19 cellular contexts compared by ENCODE assay signal in the genomic region with DNA sequence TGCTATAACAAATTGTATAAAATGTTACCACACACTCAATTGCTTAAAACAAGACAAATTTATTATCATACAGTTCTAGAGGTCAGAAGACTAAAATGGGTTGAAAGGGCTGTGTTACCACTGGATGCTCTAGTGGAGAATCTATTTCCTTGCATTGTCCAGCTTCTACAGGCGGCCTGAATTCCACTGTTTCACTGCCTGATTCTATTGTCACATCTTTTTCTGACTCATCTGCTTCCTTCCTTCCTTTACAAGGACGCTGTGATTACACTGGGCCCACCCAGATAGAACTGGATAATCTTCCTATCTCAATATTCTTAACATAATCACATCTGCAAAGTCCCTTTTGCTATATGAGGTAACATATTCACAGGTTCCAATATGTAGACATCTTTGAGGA. TPM values are rescaled to one million over a fixed set of nuclear protein-coding genes. Genes with fewer than 3 reads are reported as not detected.
DNase-seq lines count a peak whose midpoint lies in the region; ATAC-seq, FAIRE-seq and TF ChIP-seq lines count a peak whose summit lies in the region.
"Had no signal": no experiment of that assay in that cellular context is flagged by ENCODE, and none has a peak within 500 bp of the region (broad histone marks: within the 10 kb centered on the region; RNA-seq: fewer than 3 reads in every experiment).

No MANE protein-coding gene starts in this region.

- H3K4me3 ChIP-seq in endothelial cell of umbilical vein (replicated peaks in 1 of 3; ENCODE audit: insufficient read depth in 1 of 3, low read depth in 1 of 3, low read length in 3 of 3) (no peak overlapping the region), endodermal cell (ENCODE audit: low read length) (no peak overlapping the region)
- H3K4me3 ChIP-seq: GM12878, GM23338 had no signal

- peak overlapping the region; percentile 23 for H3K27ac ChIP-seq in endothelial cell of umbilical vein (ENCODE audit: insufficient read depth, low read depth, low read length)
- H3K27ac ChIP-seq in endodermal cell (ENCODE audit: low read depth, low read length): no peak overlapping the region

- H3K27me3 ChIP-seq in endothelial cell of umbilical vein (ENCODE audit: control insufficient read depth in 2 of 2, insufficient read depth in 2 of 2, low read length in 2 of 2) (no peaks in the 10 kb centered on the region), endodermal cell (ENCODE audit: control insufficient read depth, insufficient read depth, low read length, poor library complexity, severe bottlenecking) (no peaks in the 10 kb centered on the region)

- no peaks in the 10 kb centered on the region for H3K9me3 ChIP-seq in endothelial cell of umbilical vein (replicated peaks; ENCODE audit: control insufficient read depth, insufficient read depth, low read length)
- H3K9me3 ChIP-seq in endodermal cell (ENCODE audit: control insufficient read depth, low read length): no peaks in the 10 kb centered on the region

- H2AFZ ChIP-seq in endothelial cell of umbilical vein (ENCODE audit: low read depth, low read length): no peak overlapping the region
- H2AFZ ChIP-seq: GM23338 had no signal

- no peaks in the 10 kb centered on the region for H3K79me2 ChIP-seq in endothelial cell of umbilical vein (ENCODE audit: control insufficient read depth, insufficient read depth, low read length)

- DNase-seq in dermis blood vessel endothelial cell (peak; percentile 57), endothelial cell of umbilical vein (ENCODE audit: low read depth, low spot score) (peak; percentile 37), pulmonary artery endothelial cell (ENCODE audit: low read depth, low spot score) (peak; percentile 44), endodermal cell (no peak), NOMO-1 (lab: John Stamatoyannopoulos, UW; ENCODE audit: unreplicated experiment in 2 of 2) (no peak)
- DNase-seq: C1 segment of cervical spinal cord; Calu3; CD4-positive, alpha-beta memory T cell; COR-L47; DMS153; DMS79; EL; GDM1; H9; HFFc6 had no signal

- H3K9me3 Mint-ChIP-seq in endodermal cell: peaks cover 49% of the 10 kb centered on the region
- H3K9me3 Mint-ChIP-seq: HFFc6 had no signal

- dilution Hi-C loops in endothelial cell of umbilical vein (cut with MboI; ENCODE audit: extremely low pct_ligation_motif_present, low sequenced_read_pairs): no loop called here

- H3K4me3 Mint-ChIP-seq in endodermal cell: no peak overlapping the region
- H3K4me3 Mint-ChIP-seq: CD4-positive, alpha-beta memory T cell; GM23338; H9; HFFc6 had no signal

- 90% methylated on average over 2 of the region's 2 CpGs; no CpG with 5 or more reads in 1 of the 2 experiments for WGBS in endodermal cell (ENCODE audit: insufficient coverage in 1 of 2, insufficient read length in 1 of 2), 2 experiments

- H3K4me2 ChIP-seq in endothelial cell of umbilical vein (ENCODE audit: insufficient read depth, low read length): no peak overlapping the region
- H3K4me2 ChIP-seq: GM23338 had no signal

- no peak for TF ChIP-seq POLR2A in endothelial cell of umbilical vein (IDR thresholded peaks at IDR 0.05; ENCODE audit: low read depth, low read length)

- no peaks in the 10 kb centered on the region for H3K4me1 Mint-ChIP-seq in endodermal cell
- H3K4me1 Mint-ChIP-seq: CD4-positive, alpha-beta memory T cell; GM23338; H9 had no signal

- peak; percentile 81 for FAIRE-seq in endothelial cell of umbilical vein (lab: Jason Lieb, UNC)
- FAIRE-seq: GM12878 had no signal

- no peaks in the 10 kb centered on the region for H3K27me3 Mint-ChIP-seq in endodermal cell (ENCODE audit: insufficient read depth)
- H3K27me3 Mint-ChIP-seq: CD4-positive, alpha-beta memory T cell had no signal

- H4K20me1 ChIP-seq in endothelial cell of umbilical vein (replicated peaks; ENCODE audit: control insufficient read depth, extremely low read depth, insufficient read depth, low read length): no peaks in the 10 kb centered on the region

- ATAC-seq in GM18519 (IDR thresholded peaks at IDR 0.05; ENCODE audit: low FRiP score, unreplicated experiment): no peak
- ATAC-seq: GM12878, GM23338 had no signal

- CTCF ChIA-PET in endothelial cell of umbilical vein (lab: Charles Lee): no interaction called here

- H3K36me3 ChIP-seq in endothelial cell of umbilical vein (ENCODE audit: control insufficient read depth in 2 of 2, extremely low read depth in 1 of 2, insufficient read depth in 2 of 2, low read length in 2 of 2): no peaks in the 10 kb centered on the region
- no peaks in the 10 kb centered on the region for H3K36me3 ChIP-seq in endodermal cell (ENCODE audit: control insufficient read depth, insufficient read depth, low read length)

- BruUV-seq in endothelial cell of umbilical vein (replicated peaks; lab: Mats Ljungman, UMichigan): no TSS peak

- H3K4me1 ChIP-seq in endothelial cell of umbilical vein (ENCODE audit: control insufficient read depth, extremely low read depth, insufficient read depth, low read length): peaks cover 9% of the 10 kb centered on the region
- no peaks in the 10 kb centered on the region for H3K4me1 ChIP-seq in endodermal cell (ENCODE audit: control insufficient read depth, insufficient read depth, low read length)

- POLR2A ChIA-PET in endothelial cell of umbilical vein (lab: Charles Lee): no interaction called here

- H3K9me1 ChIP-seq in endothelial cell of umbilical vein (replicated peaks; ENCODE audit: control insufficient read depth, extremely low read depth, insufficient read depth, low read length): no peaks in the 10 kb centered on the region

- H3K36me3 Mint-ChIP-seq in endodermal cell (ENCODE audit: low read depth): peaks cover 2% of the 10 kb centered on the region
- H3K36me3 Mint-ChIP-seq: CD4-positive, alpha-beta memory T cell had no signal

- no peak overlapping the region for H3K9ac ChIP-seq in endothelial cell of umbilical vein (replicated peaks; ENCODE audit: extremely low read depth, insufficient read depth, low read length)
- H3K9ac ChIP-seq in endodermal cell (ENCODE audit: extremely low read depth, low read length, poor library complexity, severe bottlenecking): no peak overlapping the region

- TF ChIP-seq CTCF in endothelial cell of umbilical vein (IDR thresholded peaks at IDR 0.05; ENCODE audit: extremely low read depth in 1 of 2, insufficient read depth in 1 of 2, low read depth in 1 of 2, low read length in 2 of 2) (no peak), endodermal cell (conservative IDR thresholded peaks at IDR 0.05) (no peak)

- intact Hi-C loops in endothelial cell of umbilical vein (cut with micrococcal nuclease): no loop called here

- no peak overlapping the region for H3K27ac Mint-ChIP-seq in endodermal cell
- H3K27ac Mint-ChIP-seq: CD4-positive, alpha-beta memory T cell; GM23338; H9; HFFc6 had no signal

TF ChIP-seq in endothelial cell of umbilical vein, 7 proteins besides CTCF, POLR2A, EP300 and RAD21:
- TF ChIP-seq GATA2 (IDR thresholded peaks at IDR 0.05; ENCODE audit: insufficient read depth, insufficient read length, low read depth, low read length) (peak; percentile 48), FOS (IDR thresholded peaks at IDR 0.05; ENCODE audit: borderline replicate concordance, insufficient read depth, low read length) (peak; percentile 58), JUN (IDR thresholded peaks at IDR 0.05; ENCODE audit: borderline replicate concordance, insufficient read depth, insufficient read length, low read depth) (peak; percentile 63), MYC (IDR thresholded peaks at IDR 0.05; ENCODE audit: low read depth, low read length) (no peak), POLR2AphosphoS5 (IDR thresholded peaks at IDR 0.05; ENCODE audit: insufficient read depth, low read depth, low read length) (peak; percentile 27), EZH2 (IDR thresholded peaks at IDR 0.05; ENCODE audit: borderline replicate concordance, low read depth, low read length, severe bottlenecking) (no peak)
- TF ChIP-seq, protein P1, sequence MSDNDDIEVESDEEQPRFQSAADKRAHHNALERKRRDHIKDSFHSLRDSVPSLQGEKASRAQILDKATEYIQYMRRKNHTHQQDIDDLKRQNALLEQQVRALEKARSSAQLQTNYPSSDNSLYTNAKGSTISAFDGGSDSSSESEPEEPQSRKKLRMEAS (IDR thresholded peaks at IDR 0.05; ENCODE audit: insufficient read depth, insufficient read length): no peak

RNA-seq across cellular contexts. Expression of a gene that starts 19.4 kb away (rescaled TPM):
- 38.3 and 46.1 TPM in 2 replicates for total RNA-seq in dermis blood vessel endothelial cell
- total RNA-seq in endothelial cell of umbilical vein: 19.9 and 22.4 TPM in 2 replicates
- 8.8 and 11.0 TPM in 2 replicates for polyA plus RNA-seq in endothelial cell of umbilical vein
- polyA plus RNA-seq in endothelial cell of umbilical vein (2011; cell fraction: cytosol; rRNA removed): 11.2 and 12.6 TPM in 2 replicates
- 22.7 and 28.0 TPM in 2 replicates for polyA plus RNA-seq in endothelial cell of umbilical vein (2011; cell fraction: nucleus; rRNA removed)
- 19.7 and 21.4 TPM in 2 replicates for polyA plus RNA-seq in endothelial cell of umbilical vein (2012)
- 16.1 and 16.8 TPM in 2 replicates for polyA minus RNA-seq in endothelial cell of umbilical vein
- not detected for polyA minus RNA-seq in endothelial cell of umbilical vein (2011; cell fraction: cytosol; rRNA and poly(A)+ RNA removed)
- 6.9 and 7.1 TPM in 2 replicates for polyA minus RNA-seq in endothelial cell of umbilical vein (2011; cell fraction: nucleus; rRNA and poly(A)+ RNA removed)
- 30.7 and 42.7 TPM in 2 replicates for total RNA-seq in pulmonary artery endothelial cell
- total RNA-seq in endodermal cell: 10 to 100 TPM; 22.4 to 28.5 TPM
- polyA plus RNA-seq in endodermal cell (2013, experiment 1 of 2): 33.9 TPM
- 31.5 TPM for polyA plus RNA-seq in endodermal cell (2013, experiment 2 of 2)
- total RNA-seq: GM12878 had no signal

RNA-seq across cellular contexts. Expression of a gene that starts 45.7 kb away (rescaled TPM):
- 5.1 and 6.9 TPM in 2 replicates for total RNA-seq in dermis blood vessel endothelial cell
- total RNA-seq in endothelial cell of umbilical vein: 17.6 and 19.9 TPM in 2 replicates
- 3.8 and 4.7 TPM in 2 replicates for polyA plus RNA-seq in endothelial cell of umbilical vein
- polyA plus RNA-seq in endothelial cell of umbilical vein (2011; cell fraction: cytosol; rRNA removed): 4.6 and 5.8 TPM in 2 replicates
- polyA plus RNA-seq in endothelial cell of umbilical vein (2011; cell fraction: nucleus; rRNA removed): 39.3 and 44.8 TPM in 2 replicates
- 8.1 and 12.4 TPM in 2 replicates for polyA plus RNA-seq in endothelial cell of umbilical vein (2012)
- polyA minus RNA-seq in endothelial cell of umbilical vein: 10.5 and 12.6 TPM in 2 replicates
- not detected for polyA minus RNA-seq in endothelial cell of umbilical vein (2011; cell fraction: cytosol; rRNA and poly(A)+ RNA removed)
- 12.8 and 16.1 TPM in 2 replicates for polyA minus RNA-seq in endothelial cell of umbilical vein (2011; cell fraction: nucleus; rRNA and poly(A)+ RNA removed)
- 4.6 and 6.4 TPM in 2 replicates for total RNA-seq in pulmonary artery endothelial cell
- total RNA-seq in endodermal cell: 10 to 100 TPM; 15.5 to 20.4 TPM
- 12.7 TPM for polyA plus RNA-seq in endodermal cell (2013, experiment 1 of 2)
- 11.2 TPM for polyA plus RNA-seq in endodermal cell (2013, experiment 2 of 2)
- total RNA-seq: A172 had no signal

Comparison
In these comparisons a context has a peak if more than half of its experiments do, and no peak if none do; other contexts are left out.
1. DNase-seq: peak in dermis blood vessel endothelial cell (single experiment), endothelial cell of umbilical vein (single experiment) and pulmonary artery endothelial cell (single experiment); none in endodermal cell (single experiment) and NOMO-1 (0 of 2).